ENCODE assay signal across 8 cellular contexts in genomic region chr20:18588554-18589043, GRCh38.
DNase-seq lines count a peak whose midpoint lies in the region; ATAC-seq and TF ChIP-seq lines count a peak whose summit lies in the region.

No MANE protein-coding gene starts in this region.

- H3K9me3 Mint-ChIP-seq in nephron: no peaks in the 10 kb centered on the region

- ATAC-seq in HG03565 (IDR thresholded peaks at IDR 0.05; ENCODE audit: unreplicated experiment) (no peak), GM19324 (IDR thresholded peaks at IDR 0.05; ENCODE audit: low FRiP score, unreplicated experiment) (no peak)

- H3K27ac ChIP-seq in effector memory CD4-positive, alpha-beta T cell (ENCODE audit: insufficient read depth, low read length, poor library complexity, severe bottlenecking): peak overlapping the region; percentile 70

- H3K27me3 ChIP-seq in effector memory CD4-positive, alpha-beta T cell (replicated peaks; ENCODE audit: control insufficient read depth, insufficient read depth, low read length, poor library complexity, severe bottlenecking): no peaks in the 10 kb centered on the region

- H3K27me3 Mint-ChIP-seq in nephron (ENCODE audit: low read depth): no peaks in the 10 kb centered on the region

- peaks cover 3% of the 10 kb centered on the region for H3K4me1 ChIP-seq in effector memory CD4-positive, alpha-beta T cell (ENCODE audit: control insufficient read depth, insufficient read depth, low read length, poor library complexity, severe bottlenecking)

- H3K27ac Mint-ChIP-seq in nephron: peak overlapping the region in 2 of 3 experiments; percentile 24 to 51

- peaks cover 5% of the 10 kb centered on the region for H3K4me1 Mint-ChIP-seq in nephron

- H3K4me3 ChIP-seq in effector memory CD4-positive, alpha-beta T cell (ENCODE audit: insufficient read depth, low read depth, low read length, poor library complexity, severe bottlenecking): peak overlapping the region; percentile 73

- H3K36me3 ChIP-seq in effector memory CD4-positive, alpha-beta T cell (ENCODE audit: control insufficient read depth, insufficient read depth, low read length): no peaks in the 10 kb centered on the region

- no peak for TF ChIP-seq CTCF in nephron (IDR thresholded peaks at IDR 0.05; ENCODE audit: unreplicated experiment in 3 of 3)

- peak overlapping the region; percentile 89 to 93 (median 91) for H3K4me3 Mint-ChIP-seq in nephron

- DNase-seq in activated T-cell treated with anti-CD3 and anti-CD28 coated beads, Interleukin-2, amount 50 U/mL, for 1 hour: peak; percentile 22
- no peak for DNase-seq in activated T-cell treated with anti-CD3 and anti-CD28 coated beads, Interleukin-2, amount 50 U/mL, for 48 hours
- peak; percentile 39 for DNase-seq in NCI-H82 treated with DMSO at 0.1 percent for 48 hours (lab: John Stamatoyannopoulos, UW; ENCODE audit: unreplicated experiment)
- DNase-seq in effector memory CD4-positive, alpha-beta T cell: no peak
- no peak for DNase-seq in Ammon's horn (ENCODE audit: low spot score)

- H3K36me3 Mint-ChIP-seq in nephron (ENCODE audit: low read depth): no peaks in the 10 kb centered on the region

- H3K9me3 ChIP-seq in effector memory CD4-positive, alpha-beta T cell (ENCODE audit: control insufficient read depth, low read length): no peaks in the 10 kb centered on the region

Comparison
In these comparisons a context has a peak if more than half of its experiments do, and no peak if none do; other contexts are left out.
1. DNase-seq: peak in activated T-cell treated with anti-CD3 and anti-CD28 coated beads, Interleukin-2, amount 50 U/mL, for 1 hour (single experiment) and NCI-H82 treated with DMSO at 0.1 percent for 48 hours (single experiment); none in activated T-cell treated with anti-CD3 and anti-CD28 coated beads, Interleukin-2, amount 50 U/mL, for 48 hours (0 of 2), effector memory CD4-positive, alpha-beta T cell (0 of 3) and Ammon's horn (single experiment).